In genomic region chr7:96921231-96921630, GRCh38 we compare ENCODE assay signal across 16 cellular contexts.
DNase-seq lines count a peak whose midpoint lies in the region; TF ChIP-seq lines count a peak whose summit lies in the region.
"Had no signal": no experiment of that assay in that cellular context is flagged by ENCODE, and none has a peak within 500 bp of the region (broad histone marks: within the 10 kb centered on the region; RNA-seq: fewer than 3 reads in every experiment).

No MANE protein-coding gene starts in this region.

- TF ChIP-seq CTCF in type B pancreatic cell (conservative IDR thresholded peaks at IDR 0.05) (no peak), GM13976 (IDR thresholded peaks at IDR 0.05; ENCODE audit: borderline replicate concordance, control extremely low read depth, extremely low read depth, insufficient read depth, missing control alignments) (no peak)

- H3K27ac Mint-ChIP-seq in type B pancreatic cell: peak overlapping the region; percentile 86

- H3K4me1 Mint-ChIP-seq in type B pancreatic cell (ENCODE audit: unreplicated experiment): no peaks in the 10 kb centered on the region

- peak; percentile 16 for DNase-seq in NCI-H2029 (lab: John Stamatoyannopoulos, UW)
- no peak for DNase-seq in NCI-H2029 treated with DMSO at 0.1 percent for 48 hours (lab: John Stamatoyannopoulos, UW)
- DNase-seq in NCI-H748 (lab: John Stamatoyannopoulos, UW; ENCODE audit: unreplicated experiment): peak; percentile 78
- peak; percentile 44 for DNase-seq in epithelial cell of prostate (ENCODE audit: low read depth, low spot score)
- no peak for DNase-seq in type B pancreatic cell (ENCODE audit: extremely low spot score, unreplicated experiment)
- no peak for DNase-seq in GM13976 (ENCODE audit: low spot score)
- DNase-seq in caudate nucleus (lab: John Stamatoyannopoulos, UW): no peak
- DNase-seq in activated CD4-positive, alpha-beta T cell treated with anti-CD3 and anti-CD28 coated beads for 48 hours: no peak
- DNase-seq: C1 segment of cervical spinal cord, KG1, MG63, NCI-H1417, NCI-H2081, NCI-H446, NCI-H82, SIG-M5 had no signal

- peak overlapping the region; percentile 60 for H3K27ac ChIP-seq in epithelial cell of prostate
- no peak overlapping the region for H3K27ac ChIP-seq in caudate nucleus (ENCODE audit: low read depth, low read length)

- peaks cover 4% of the 10 kb centered on the region for H3K9me3 Mint-ChIP-seq in type B pancreatic cell

- peak overlapping the region; percentile 25 for H3K4me3 Mint-ChIP-seq in type B pancreatic cell

- H3K36me3 Mint-ChIP-seq in type B pancreatic cell: no peaks in the 10 kb centered on the region

- peaks cover 4% of the 10 kb centered on the region for H3K27me3 Mint-ChIP-seq in type B pancreatic cell

- in situ Hi-C loops in GM13976 (cut with MboI; ENCODE audit: low sequenced_read_pairs, unreplicated experiment): no loop called here

Comparison
In these comparisons a context has a peak if more than half of its experiments do, and no peak if none do; other contexts are left out.
1. DNase-seq: peak in NCI-H2029 (single experiment), NCI-H748 (single experiment) and epithelial cell of prostate (single experiment); none in NCI-H2029 treated with DMSO at 0.1 percent for 48 hours (single experiment), type B pancreatic cell (single experiment), GM13976 (single experiment), caudate nucleus (0 of 61) and activated CD4-positive, alpha-beta T cell treated with anti-CD3 and anti-CD28 coated beads for 48 hours (single experiment).